27 cellular contexts compared by ENCODE assay signal in genomic region chr18:48316177-48316576, GRCh38.
"Had no signal": no experiment of that assay in that cellular context is flagged by ENCODE, and none has a peak within 500 bp of the region (broad histone marks: within the 10 kb centered on the region; RNA-seq: fewer than 3 reads in every experiment).

No MANE protein-coding gene starts in this region.

- ATAC-seq: stimulated activated effector memory CD8-positive, alpha-beta T cell treated with anti-CD3 and anti-CD28 coated beads, Interleukin-12 subunit alpha, Interleukin-12 subunit beta, amount 100 ng/mL, for 72 hours; stimulated activated memory B cell treated with anti-CD40 and anti-IgM and Interleukin-4, amounts not matched to agents 10 μg/mL and 1 μg/mL and 100 μg/mL, for 72 hours; stimulated activated naive B cell treated with anti-CD40 and anti-IgM and Interleukin-4, amounts not matched to agents 10 μg/mL and 1 μg/mL and 100 μg/mL, for 72 hours; stimulated activated naive CD8-positive, alpha-beta T cell treated with anti-CD3 and anti-CD28 coated beads, Interleukin-15, amount 100 ng/mL, for 72 hours; stimulated activated naive CD8-positive, alpha-beta T cell treated with anti-CD3 and anti-CD28 coated beads, Interleukin-15, Interleukin-2, amounts not matched to agents 100 U/mL and 50 U/mL, for 24 hours; upper lobe of right lung had no signal

- H3K27ac Mint-ChIP-seq: stimulated activated effector memory CD8-positive, alpha-beta T cell treated with anti-CD3 and anti-CD28 coated beads, Interleukin-12 subunit alpha, Interleukin-12 subunit beta, amount 100 ng/mL, for 72 hours; stimulated activated memory B cell treated with anti-CD40 and anti-IgM and Interleukin-4, amounts not matched to agents 10 μg/mL and 1 μg/mL and 100 μg/mL, for 72 hours; stimulated activated naive B cell treated with anti-CD40 and anti-IgM and Interleukin-4, amounts not matched to agents 10 μg/mL and 1 μg/mL and 100 μg/mL, for 72 hours; stimulated activated naive CD8-positive, alpha-beta T cell treated with anti-CD3 and anti-CD28 coated beads, Interleukin-15, amount 100 ng/mL, for 72 hours; stimulated activated naive CD8-positive, alpha-beta T cell treated with anti-CD3 and anti-CD28 coated beads, Interleukin-15, Interleukin-2, amounts not matched to agents 100 ng/mL and 50 ng/mL, for 24 hours; type B pancreatic cell had no signal

- H3K9me3 ChIP-seq: stomach, suprapubic skin, testis, thoracic aorta, thyroid gland, tibial artery, tibial nerve, transverse colon, upper lobe of left lung, upper lobe of right lung, uterus, vagina had no signal

- H3K4me3 Mint-ChIP-seq: stimulated activated effector memory CD8-positive, alpha-beta T cell treated with anti-CD3 and anti-CD28 coated beads, Interleukin-12 subunit alpha, Interleukin-12 subunit beta, amount 100 ng/mL, for 72 hours; stimulated activated memory B cell treated with anti-CD40 and anti-IgM and Interleukin-4, amounts not matched to agents 10 μg/mL and 1 μg/mL and 100 μg/mL, for 72 hours; stimulated activated naive B cell treated with anti-CD40 and anti-IgM and Interleukin-4, amounts not matched to agents 10 μg/mL and 1 μg/mL and 100 μg/mL, for 72 hours; stimulated activated naive CD8-positive, alpha-beta T cell treated with anti-CD3 and anti-CD28 coated beads, Interleukin-15, amount 100 ng/mL, for 72 hours; stimulated activated naive CD8-positive, alpha-beta T cell treated with anti-CD3 and anti-CD28 coated beads, Interleukin-15, Interleukin-2, amounts not matched to agents 100 ng/mL and 50 ng/mL, for 24 hours; type B pancreatic cell had no signal

- H3K4me1 ChIP-seq: stomach, vagina had no signal

- H3K36me3 Mint-ChIP-seq: stimulated activated effector memory CD8-positive, alpha-beta T cell treated with anti-CD3 and anti-CD28 coated beads, Interleukin-12 subunit alpha, Interleukin-12 subunit beta, amount 100 ng/mL, for 72 hours; stimulated activated memory B cell treated with anti-CD40 and anti-IgM and Interleukin-4, amounts not matched to agents 10 μg/mL and 1 μg/mL and 100 μg/mL, for 72 hours; stimulated activated naive B cell treated with anti-CD40 and anti-IgM and Interleukin-4, amounts not matched to agents 10 μg/mL and 1 μg/mL and 100 μg/mL, for 72 hours; type B pancreatic cell had no signal

- H3K36me3 ChIP-seq: stomach, suprapubic skin, thoracic aorta, thyroid gland, tibial artery, tibial nerve, transverse colon, upper lobe of left lung, upper lobe of right lung, uterus, vagina had no signal

- H3K27me3 ChIP-seq: stomach, suprapubic skin, testis, thyroid gland, tibial artery, tibial nerve, transverse colon, upper lobe of left lung, upper lobe of right lung, uterus, vagina had no signal

- DNase-seq: stimulated activated CD4-positive, alpha-beta T cell treated with anti-CD3 and anti-CD28 coated beads, Interleukin-2, amount 100 ng/mL, for 48 hours; stimulated activated CD4-positive, alpha-beta T cell treated with anti-CD3 and anti-CD28 coated beads, Interleukin-4, amount 100 ng/mL, for 1 hour; stimulated activated CD4-positive, alpha-beta T cell treated with anti-CD3 and anti-CD28 coated beads, Interleukin-4, amount 100 ng/mL, for 4 hours; stimulated activated CD8-positive, alpha-beta memory T cell treated with anti-CD3 and anti-CD28 coated beads, Interleukin-4, amount 100 ng/mL, for 48 hours; stimulated activated naive B cell treated with anti-CD40 and anti-IgM and Interleukin-4, amounts not matched to agents 10 μg/mL and 1 μg/mL and 100 μg/mL, for 72 hours; stimulated activated naive CD4-positive, alpha-beta T cell; stimulated activated naive CD4-positive, alpha-beta T cell treated with Interleukin-2 at 50 U/mL for 16 hours; stimulated activated naive CD8-positive, alpha-beta T cell treated with anti-CD3 and anti-CD28 coated beads, Interleukin-15, amount 100 ng/mL, for 72 hours; stimulated activated naive CD8-positive, alpha-beta T cell treated with anti-CD3 and anti-CD28 coated beads, Interleukin-15, Interleukin-2, amounts not matched to agents 100 U/mL and 50 U/mL, for 24 hours; stomach; substantia nigra; testis; thyroid gland; tibial artery; transverse colon; trophoblast cell; upper lobe of left lung; upper lobe of right lung; uterus had no signal

- H3K4me1 Mint-ChIP-seq: stimulated activated memory B cell treated with anti-CD40 and anti-IgM and Interleukin-4, amounts not matched to agents 10 μg/mL and 1 μg/mL and 100 μg/mL, for 72 hours; stimulated activated naive B cell treated with anti-CD40 and anti-IgM and Interleukin-4, amounts not matched to agents 10 μg/mL and 1 μg/mL and 100 μg/mL, for 72 hours; stimulated activated naive CD8-positive, alpha-beta T cell treated with anti-CD3 and anti-CD28 coated beads, Interleukin-15, amount 100 ng/mL, for 72 hours had no signal

- H3K27ac ChIP-seq: stomach, suprapubic skin, testis, thoracic aorta, thyroid gland, tibial artery, tibial nerve, transverse colon, upper lobe of left lung, upper lobe of right lung, uterus, vagina had no signal

- H3K4me3 ChIP-seq: stomach, suprapubic skin, testis, thoracic aorta, thyroid gland, tibial artery, tibial nerve, transverse colon, upper lobe of left lung, upper lobe of right lung, uterus, vagina had no signal

- H3K9me3 Mint-ChIP-seq: stimulated activated effector memory CD8-positive, alpha-beta T cell treated with anti-CD3 and anti-CD28 coated beads, Interleukin-12 subunit alpha, Interleukin-12 subunit beta, amount 100 ng/mL, for 72 hours; stimulated activated memory B cell treated with anti-CD40 and anti-IgM and Interleukin-4, amounts not matched to agents 10 μg/mL and 1 μg/mL and 100 μg/mL, for 72 hours; stimulated activated naive CD8-positive, alpha-beta T cell treated with anti-CD3 and anti-CD28 coated beads, Interleukin-15, amount 100 ng/mL, for 72 hours; stimulated activated naive CD8-positive, alpha-beta T cell treated with anti-CD3 and anti-CD28 coated beads, Interleukin-15, Interleukin-2, amounts not matched to agents 100 ng/mL and 50 ng/mL, for 24 hours; type B pancreatic cell had no signal
